In the genomic region with DNA sequence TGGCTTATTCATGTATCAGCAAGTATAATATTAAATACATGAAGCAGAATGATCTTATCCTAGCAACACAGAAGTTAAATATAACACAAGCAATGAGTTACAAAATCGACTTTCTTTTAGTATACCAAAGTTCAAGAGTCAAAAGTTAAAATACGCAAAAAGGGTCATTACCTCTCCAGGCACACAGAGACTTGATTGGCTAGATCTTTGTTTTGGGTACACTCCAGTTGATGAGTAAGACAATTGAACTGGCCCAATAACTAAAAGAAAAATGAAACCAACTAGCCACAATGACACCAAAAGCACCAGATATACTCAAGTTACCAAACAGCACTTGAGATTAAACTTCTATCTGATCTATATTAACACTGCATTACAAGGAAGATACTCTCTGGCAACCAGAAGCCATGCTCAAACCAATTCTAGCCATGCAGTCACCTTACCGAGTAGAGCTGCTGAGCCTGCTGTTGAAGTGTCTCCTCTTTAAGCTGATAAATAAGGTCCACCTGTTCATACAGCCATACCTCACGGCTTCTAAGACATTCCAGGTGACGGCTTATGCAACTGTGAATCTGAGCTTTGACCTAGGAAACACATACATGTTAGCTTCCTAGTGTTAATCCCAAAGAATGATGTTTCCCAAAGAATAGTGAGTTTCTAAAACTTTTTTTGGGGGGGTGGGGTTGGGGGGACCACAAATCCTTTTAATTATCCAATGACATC, we compare ENCODE assay signal across 1 cellular context.
TF ChIP-seq lines count a peak whose summit lies in the region.

No MANE protein-coding gene starts in this region.

TF ChIP-seq in IMR-90, 13 proteins besides CTCF, POLR2A, EP300 and RAD21:
- TF ChIP-seq FOS (IDR thresholded peaks at IDR 0.05; ENCODE audit: low read depth, low read length) = no peak
- TF ChIP-seq CHD1 (IDR thresholded peaks at IDR 0.05; ENCODE audit: low read depth, low read length) = no peak
- TF ChIP-seq CEBPB (IDR thresholded peaks at IDR 0.05; ENCODE audit: low read depth, low read length) = no peak
- no peak for TF ChIP-seq MAZ (IDR thresholded peaks at IDR 0.05; ENCODE audit: borderline replicate concordance, low read depth, low read length)
- no peak for TF ChIP-seq RFX5 (IDR thresholded peaks at IDR 0.05; ENCODE audit: low read depth, low read length)
- no peak for TF ChIP-seq SMC3 (IDR thresholded peaks at IDR 0.05; ENCODE audit: low read depth, low read length)
- no peak for TF ChIP-seq MAFK (IDR thresholded peaks at IDR 0.05; ENCODE audit: low read depth, low read length)
- no peak for TF ChIP-seq BHLHE40 (IDR thresholded peaks at IDR 0.05; ENCODE audit: low read depth, low read length)
- TF ChIP-seq MXI1 (IDR thresholded peaks at IDR 0.05; ENCODE audit: borderline replicate concordance, low read depth, low read length) = no peak
